Comparison of ENCODE assay signal across 20 cellular contexts in genomic region chr3:102443021-102443420, GRCh38. TPM values are rescaled to one million over a fixed set of nuclear protein-coding genes. Genes with fewer than 3 reads are reported as not detected.
"Had no signal": no experiment of that assay in that cellular context is flagged by ENCODE, and none has a peak within 500 bp of the region (broad histone marks: within the 10 kb centered on the region; RNA-seq: fewer than 3 reads in every experiment).

No MANE protein-coding gene starts in this region.

- DNase-seq: effector memory CD8-positive, alpha-beta T cell; esophagus squamous epithelium; immature natural killer cell; kidney; left cardiac atrium; left ventricle myocardium superior; naive thymus-derived CD4-positive, alpha-beta T cell; nephron progenitor cell; posterior cingulate gyrus; stimulated activated CD4-positive, alpha-beta T cell treated with anti-CD3 and anti-CD28 coated beads, Interleukin-2, amount 100 ng/mL, for 24 hours; stimulated activated CD4-positive, alpha-beta T cell treated with anti-CD3 and anti-CD28 coated beads, Interleukin-4, amount 100 ng/mL, for 4 hours; stimulated activated naive B cell treated with anti-CD40 and anti-IgM and Interleukin-4, amounts not matched to agents 10 μg/mL and 1 μg/mL and 100 μg/mL, for 72 hours; stimulated activated naive CD8-positive, alpha-beta T cell treated with anti-CD3 and anti-CD28 coated beads, Interleukin-15, amount 100 ng/mL, for 72 hours; transverse colon had no signal

- H3K27me3 ChIP-seq: esophagus squamous epithelium, neutrophil, transverse colon had no signal

- ATAC-seq: effector memory CD8-positive, alpha-beta T cell; left cardiac atrium; left ventricle myocardium superior; naive thymus-derived CD4-positive, alpha-beta T cell; sciatic nerve; stimulated activated naive B cell treated with anti-CD40 and anti-IgM and Interleukin-4, amounts not matched to agents 10 μg/mL and 1 μg/mL and 100 μg/mL, for 72 hours; stimulated activated naive CD8-positive, alpha-beta T cell treated with anti-CD3 and anti-CD28 coated beads, Interleukin-15, amount 100 ng/mL, for 72 hours had no signal

- H3K4me3 ChIP-seq: esophagus squamous epithelium, lung, skin epidermis, thoracic aorta, transverse colon had no signal

- H3K36me3 ChIP-seq: esophagus squamous epithelium, neutrophil, thoracic aorta, transverse colon had no signal

- H3K4me1 ChIP-seq: esophagus squamous epithelium, transverse colon had no signal

- H3K9me3 ChIP-seq: esophagus squamous epithelium, neutrophil, thoracic aorta, transverse colon had no signal

- H3K27ac ChIP-seq: esophagus squamous epithelium, neutrophil, skin epidermis, thoracic aorta, transverse colon had no signal

RNA-seq across cellular contexts. Expression of gene ZPLD1, which starts 8.2 kb away (rescaled TPM):
- polyA plus RNA-seq: immature natural killer cell; naive thymus-derived CD4-positive, alpha-beta T cell; urinary bladder had no signal
